16 cellular contexts compared by ENCODE assay signal in the genomic region with DNA sequence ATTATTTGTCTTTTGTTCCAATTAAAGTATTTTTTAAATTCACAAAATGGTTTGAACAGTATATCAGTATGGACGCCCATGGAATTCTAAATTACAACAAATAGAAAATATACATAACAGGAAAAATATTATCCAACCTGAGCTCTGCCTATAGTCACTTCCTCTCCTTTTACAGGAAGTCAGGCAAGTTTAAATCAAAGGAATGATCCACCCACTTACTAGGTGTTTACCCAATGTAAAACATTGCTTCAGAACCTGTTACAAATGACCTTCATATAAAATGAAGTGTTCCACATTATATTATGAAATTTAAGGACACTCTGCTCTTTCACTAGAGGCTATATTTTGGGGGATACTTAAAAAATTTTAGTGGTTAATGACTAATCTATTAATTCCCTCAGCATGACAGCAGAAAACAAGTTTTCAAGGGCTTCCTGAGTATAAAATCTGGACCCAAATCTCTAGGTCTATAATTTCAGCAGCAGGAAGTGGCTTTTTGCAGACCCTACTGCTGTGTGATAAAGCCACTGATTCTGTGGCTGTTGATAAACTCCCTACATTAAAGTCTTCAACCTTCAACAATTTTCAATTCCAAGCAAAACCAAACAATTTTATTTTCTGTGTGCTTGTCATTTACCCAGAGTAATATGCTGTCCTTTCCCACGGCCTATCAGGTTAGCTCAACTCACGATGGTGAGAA.
"Had no signal": no experiment of that assay in that cellular context is flagged by ENCODE, and none has a peak within 500 bp of the region (broad histone marks: within the 10 kb centered on the region; RNA-seq: fewer than 3 reads in every experiment).

No MANE protein-coding gene starts in this region.

- H3K4me1 ChIP-seq: gastrocnemius medialis, heart right ventricle, left lung, psoas muscle, sigmoid colon, SJSA1, stomach had no signal

- H3K4me3 Mint-ChIP-seq: central memory CD8-positive, alpha-beta T cell; memory B cell had no signal

- H3K9me3 ChIP-seq: gastrocnemius medialis, heart right ventricle, left lung, psoas muscle, sigmoid colon, SJSA1, stomach, thoracic aorta had no signal

- H3K36me3 ChIP-seq: gastrocnemius medialis, heart right ventricle, left lung, sigmoid colon, SJSA1, stomach, thoracic aorta, WERI-Rb-1 had no signal

- H3K4me1 Mint-ChIP-seq: central memory CD8-positive, alpha-beta T cell; memory B cell had no signal

- H3K27ac ChIP-seq: epithelial cell of prostate, gastrocnemius medialis, heart right ventricle, left lung, psoas muscle, sigmoid colon, SJSA1, stomach, thoracic aorta, WERI-Rb-1 had no signal

- H3K36me3 Mint-ChIP-seq: memory B cell had no signal

- H3K9me3 Mint-ChIP-seq: central memory CD8-positive, alpha-beta T cell; memory B cell had no signal

- H3K27me3 Mint-ChIP-seq: memory B cell had no signal

- DNase-seq: activated CD4-positive, alpha-beta T cell treated with anti-CD3 and anti-CD28 coated beads for 4 hours; cortex of kidney; effector CD8-positive, alpha-beta T cell; gastrocnemius medialis; heart right ventricle; left lung; psoas muscle; sigmoid colon; stimulated activated CD4-positive, alpha-beta T cell treated with anti-CD3 and anti-CD28 coated beads, Interleukin-2, amount 100 ng/mL, for 48 hours; stomach; WERI-Rb-1 had no signal

- H3K27me3 ChIP-seq: gastrocnemius medialis, sigmoid colon, SJSA1, stomach had no signal

- H3K27ac Mint-ChIP-seq: memory B cell had no signal

- H3K4me3 ChIP-seq: gastrocnemius medialis, heart right ventricle, left lung, psoas muscle, sigmoid colon, SJSA1, stomach, thoracic aorta had no signal

- ATAC-seq: gastrocnemius medialis, heart right ventricle, left lung, psoas muscle had no signal
